In genomic region chr14:34302654-34303053, GRCh38 we compare ENCODE assay signal across 15 cellular contexts.
DNase-seq lines count a peak whose midpoint lies in the region; ATAC-seq and TF ChIP-seq lines count a peak whose summit lies in the region.
"Had no signal": no experiment of that assay in that cellular context is flagged by ENCODE, and none has a peak within 500 bp of the region (broad histone marks: within the 10 kb centered on the region; RNA-seq: fewer than 3 reads in every experiment).

No MANE protein-coding gene starts in this region.

- H3K4me1 Mint-ChIP-seq in activated CD4-positive, alpha-beta T cell treated with anti-CD3 and anti-CD28 coated beads, Interleukin-2, amount 10 ng/mL, durations not matched to agents 24 days and 14 days = no peaks in the 10 kb centered on the region
- H3K4me1 Mint-ChIP-seq in stimulated activated naive CD8-positive, alpha-beta T cell treated with anti-CD3 and anti-CD28 coated beads, Interleukin-15, amount 100 ng/mL, for 72 hours = no peaks in the 10 kb centered on the region
- H3K4me1 Mint-ChIP-seq: B cell had no signal

- no peaks in the 10 kb centered on the region for H3K27me3 ChIP-seq in fibroblast of lung (ENCODE audit: control insufficient read depth, insufficient read depth, low read length)
- H3K27me3 ChIP-seq in esophagus squamous epithelium = no peaks in the 10 kb centered on the region
- H3K27me3 ChIP-seq: suprapubic skin had no signal

- peak; percentile 92 for DNase-seq in NCI-H1105 treated with DMSO at 0.1 percent for 48 hours (lab: John Stamatoyannopoulos, UW)
- peak; percentile 53 for DNase-seq in NCI-H2196 treated with DMSO at 0.1 percent for 48 hours (lab: John Stamatoyannopoulos, UW; ENCODE audit: unreplicated experiment)
- peak; percentile 17 to 30 for DNase-seq in fibroblast of lung (ENCODE audit: low read depth in 2 of 2)
- peak; percentile 2 for DNase-seq in putamen (ENCODE audit: low spot score)
- DNase-seq in esophagus squamous epithelium (lab: John Stamatoyannopoulos, UW) = no peak
- no peak for DNase-seq in activated CD4-positive, alpha-beta T cell treated with anti-CD3 and anti-CD28 coated beads, Interleukin-2, amount 10 ng/mL, durations not matched to agents 24 days and 14 days
- no peak for DNase-seq in stimulated activated naive CD8-positive, alpha-beta T cell treated with anti-CD3 and anti-CD28 coated beads, Interleukin-15, amount 100 ng/mL, for 72 hours
- DNase-seq: activated CD4-positive, CD25-positive, alpha-beta regulatory T cell; activated gamma-delta T cell treated with Interleukin-2 at 50 U/mL for 16 hours; naive thymus-derived CD4-positive, alpha-beta T cell; NCI-H1436 treated with DMSO at 0.1 percent for 48 hours; stimulated activated CD4-positive, alpha-beta T cell treated with anti-CD3 and anti-CD28 coated beads, Interleukin-1b, Interleukin-23, amount 100 ng/mL, for 48 hours had no signal

- no peak overlapping the region for H3K4me3 Mint-ChIP-seq in activated CD4-positive, alpha-beta T cell treated with anti-CD3 and anti-CD28 coated beads, Interleukin-2, amount 10 ng/mL, durations not matched to agents 24 days and 14 days
- no peak overlapping the region for H3K4me3 Mint-ChIP-seq in stimulated activated naive CD8-positive, alpha-beta T cell treated with anti-CD3 and anti-CD28 coated beads, Interleukin-15, amount 100 ng/mL, for 72 hours
- H3K4me3 Mint-ChIP-seq: B cell; naive thymus-derived CD4-positive, alpha-beta T cell had no signal

- peaks cover 4% of the 10 kb centered on the region for H3K27me3 Mint-ChIP-seq in activated CD4-positive, alpha-beta T cell treated with anti-CD3 and anti-CD28 coated beads, Interleukin-2, amount 10 ng/mL, durations not matched to agents 24 days and 14 days
- no peaks in the 10 kb centered on the region for H3K27me3 Mint-ChIP-seq in stimulated activated naive CD8-positive, alpha-beta T cell treated with anti-CD3 and anti-CD28 coated beads, Interleukin-15, amount 100 ng/mL, for 72 hours

- no peak for TF ChIP-seq POLR2A in esophagus squamous epithelium (IDR thresholded peaks at IDR 0.05)

- H3K36me3 ChIP-seq in fibroblast of lung (ENCODE audit: control insufficient read depth, insufficient read depth, low read length) (no peaks in the 10 kb centered on the region), esophagus squamous epithelium (no peaks in the 10 kb centered on the region)
- H3K36me3 ChIP-seq: suprapubic skin had no signal

- no peaks in the 10 kb centered on the region for H3K79me2 ChIP-seq in fibroblast of lung (ENCODE audit: control insufficient read depth, insufficient read depth, low read length)

- ATAC-seq in stimulated activated naive CD8-positive, alpha-beta T cell treated with anti-CD3 and anti-CD28 coated beads, Interleukin-15, amount 100 ng/mL, for 72 hours = no peak
- ATAC-seq: naive thymus-derived CD4-positive, alpha-beta T cell had no signal

- no peaks in the 10 kb centered on the region for H3K9me3 Mint-ChIP-seq in activated CD4-positive, alpha-beta T cell treated with anti-CD3 and anti-CD28 coated beads, Interleukin-2, amount 10 ng/mL, durations not matched to agents 24 days and 14 days
- no peaks in the 10 kb centered on the region for H3K9me3 Mint-ChIP-seq in stimulated activated naive CD8-positive, alpha-beta T cell treated with anti-CD3 and anti-CD28 coated beads, Interleukin-15, amount 100 ng/mL, for 72 hours

- H3K4me1 ChIP-seq in fibroblast of lung (ENCODE audit: control insufficient read depth, extremely low read depth, insufficient read depth, low read length) = no peaks in the 10 kb centered on the region
- H3K4me1 ChIP-seq in esophagus squamous epithelium = peaks cover 0 to 12% (median 6%) of the 10 kb centered on the region in 3 donors

- H3K27ac Mint-ChIP-seq in activated CD4-positive, alpha-beta T cell treated with anti-CD3 and anti-CD28 coated beads, Interleukin-2, amount 10 ng/mL, durations not matched to agents 24 days and 14 days = no peak overlapping the region
- peak overlapping the region in 1 of 2 donors; percentile 0 for H3K27ac Mint-ChIP-seq in stimulated activated naive CD8-positive, alpha-beta T cell treated with anti-CD3 and anti-CD28 coated beads, Interleukin-15, amount 100 ng/mL, for 72 hours
- H3K27ac Mint-ChIP-seq: B cell; naive thymus-derived CD4-positive, alpha-beta T cell had no signal

- no peak overlapping the region for H3K9ac ChIP-seq in fibroblast of lung (ENCODE audit: insufficient read depth, low read length)
- H3K9ac ChIP-seq: KMS-11 had no signal

- H3K36me3 Mint-ChIP-seq in activated CD4-positive, alpha-beta T cell treated with anti-CD3 and anti-CD28 coated beads, Interleukin-2, amount 10 ng/mL, durations not matched to agents 24 days and 14 days (ENCODE audit: low read depth) = no peaks in the 10 kb centered on the region

- H3K4me2 ChIP-seq in fibroblast of lung (ENCODE audit: extremely low read depth, insufficient read depth, low read length) = no peak overlapping the region
- H3K4me2 ChIP-seq: KMS-11 had no signal

- H4K20me1 ChIP-seq in fibroblast of lung (ENCODE audit: control insufficient read depth, extremely low read depth, insufficient read depth, low read length) = no peaks in the 10 kb centered on the region

- 28 to 40% methylated on average over 4 of the region's 6 CpGs for WGBS in esophagus squamous epithelium, 2 donors

- H3K9me3 ChIP-seq in fibroblast of lung (ENCODE audit: control insufficient read depth, insufficient read depth, low read depth, low read length) (no peaks in the 10 kb centered on the region), esophagus squamous epithelium (no peaks in the 10 kb centered on the region)
- H3K9me3 ChIP-seq: suprapubic skin had no signal

- H3K4me3 ChIP-seq in fibroblast of lung (replicated peaks in 1 of 4; ENCODE audit: control extremely low read depth in 1 of 4, insufficient read depth in 1 of 4, low read depth in 3 of 4, low read length in 4 of 4) = no peak overlapping the region
- H3K4me3 ChIP-seq in esophagus squamous epithelium = no peak overlapping the region
- H3K4me3 ChIP-seq: suprapubic skin had no signal

- H3K27ac ChIP-seq in fibroblast of lung (ENCODE audit: insufficient read depth, low read length) = no peak overlapping the region
- no peak overlapping the region for H3K27ac ChIP-seq in esophagus squamous epithelium
- H3K27ac ChIP-seq: KMS-11, suprapubic skin had no signal

- intact Hi-C loops in esophagus squamous epithelium (cut with DNase I) = loop anchor here (5.0 kb wide), 1 partner anchor 465 kb away; no protein-coding TSS in a partner anchor
- intact Hi-C loops in activated CD4-positive, alpha-beta T cell treated with anti-CD3 and anti-CD28 coated beads, Interleukin-2, amount 10 ng/mL, durations not matched to agents 24 days and 14 days (cut with micrococcal nuclease) = no loop called here

- no peak overlapping the region for H2AFZ ChIP-seq in fibroblast of lung (ENCODE audit: low read length)

- TF ChIP-seq CTCF in fibroblast of lung (conservative IDR thresholded peaks at IDR 0.05 in 1 of 2, IDR thresholded peaks at IDR 0.05 in 1 of 2; ENCODE audit: low read depth in 1 of 2, low read length in 2 of 2) (no peak), esophagus squamous epithelium (IDR thresholded peaks at IDR 0.05) (no peak)

Comparison
In these comparisons a context has a peak if more than half of its experiments do, and no peak if none do; other contexts are left out.
1. DNase-seq: peak in NCI-H1105 treated with DMSO at 0.1 percent for 48 hours (single experiment), NCI-H2196 treated with DMSO at 0.1 percent for 48 hours (single experiment), fibroblast of lung (2 of 2) and putamen (single experiment); none in esophagus squamous epithelium (single experiment), activated CD4-positive, alpha-beta T cell treated with anti-CD3 and anti-CD28 coated beads, Interleukin-2, amount 10 ng/mL, durations not matched to agents 24 days and 14 days (single experiment) and stimulated activated naive CD8-positive, alpha-beta T cell treated with anti-CD3 and anti-CD28 coated beads, Interleukin-15, amount 100 ng/mL, for 72 hours (0 of 2).